Comparison of ENCODE assay signal across 11 cellular contexts in genomic region chr10:100829103-100829870, GRCh38.
A peak's percentile ranks its signal among the peaks of the same experiment; 100 is the strongest.
DNase-seq lines count a peak whose midpoint lies in the region; ATAC-seq, FAIRE-seq and TF ChIP-seq lines count a peak whose summit lies in the region.
"Had no signal": no experiment of that assay in that cellular context is flagged by ENCODE, and none has a peak within 500 bp of the region (broad histone marks: within the 10 kb centered on the region; RNA-seq: fewer than 3 reads in every experiment).

No MANE protein-coding gene starts in this region.

- POLR2A ChIA-PET in A549 (lab: Yijun Ruan, JAX) = no interaction called here

- peaks cover 0 to 2% (median 0%) of the 10 kb centered on the region in 3 experiments; a peak in 2 of 7 replicates for H3K36me3 Mint-ChIP-seq in H9 (ENCODE audit: insufficient read depth in 1 of 3, low read depth in 3 of 3)

- no peak for TF ChIP-seq POLR2A in A549 (IDR thresholded peaks at IDR 0.05; ENCODE audit: low read length)
- no peak for TF ChIP-seq POLR2A in breast epithelium (IDR thresholded peaks at IDR 0.05)

- no peak overlapping the region for H4K8ac ChIP-seq in H9 (replicated peaks; ENCODE audit: insufficient read length, low read depth, low read length)

- no peak overlapping the region for H2AFZ ChIP-seq in H9 (ENCODE audit: low read length)

- H3K27me3 ChIP-seq in H9 (ENCODE audit: insufficient read depth, low read length) = peaks cover 94% of the 10 kb centered on the region
- peaks cover 8 to 79% of the 10 kb centered on the region in 2 donors for H3K27me3 ChIP-seq in breast epithelium
- peaks cover 62 to 67% of the 10 kb centered on the region in 2 donors for H3K27me3 ChIP-seq in mucosa of rectum (ENCODE audit: control insufficient read depth in 2 of 2, insufficient read depth in 2 of 2, low read length in 2 of 2)

- CTCF ChIA-PET in A549 (lab: Yijun Ruan, JAX) = interaction anchor here (1.0 kb wide), 1 partner anchor 49 kb away, joined by 3 read pairs; no protein-coding TSS in a partner anchor

- TF ChIP-seq EP300 in A549 (IDR thresholded peaks at IDR 0.05) = no peak

- no peak overlapping the region for H3K18ac ChIP-seq in H9 (ENCODE audit: insufficient read length, low read depth, low read length)

- no peak overlapping the region for H3T11ph ChIP-seq in H9 (ENCODE audit: low read length)

- H3K23ac ChIP-seq in H9 (ENCODE audit: insufficient read length, low read depth, low read length) = no peak overlapping the region

- intact Hi-C loops in breast epithelium (cut with DNase I; ENCODE audit: low total_unique reads) = loop anchor here (5.0 kb wide), 1 partner anchor 432 kb away; no protein-coding TSS in a partner anchor

- H3K4me3 Mint-ChIP-seq in H9 = peak overlapping the region; percentile 21 to 77; a peak in 4 of 5 replicates

- TF ChIP-seq CTCF in A549 (IDR thresholded peaks at IDR 0.05) (no peak), H9 (conservative IDR thresholded peaks at IDR 0.05) (no peak), breast epithelium (IDR thresholded peaks at IDR 0.05) (no peak)

- no peaks in the 10 kb centered on the region for H3K79me2 ChIP-seq in H9 (ENCODE audit: insufficient read depth, low read length)

- H2BK20ac ChIP-seq in H9 (ENCODE audit: low read depth, low read length, poor library complexity, severe bottlenecking) = no peak overlapping the region

- H3K36me3 ChIP-seq in breast epithelium (no peaks in the 10 kb centered on the region), mucosa of rectum (ENCODE audit: control insufficient read depth in 2 of 2, insufficient read depth in 2 of 2, low read length in 2 of 2) (no peaks in the 10 kb centered on the region)

- peaks cover 24 to 34% of the 10 kb centered on the region in 2 experiments for H3K4me1 Mint-ChIP-seq in H9

- no peak overlapping the region for H3K27ac Mint-ChIP-seq in H9

- H3K4me1 ChIP-seq in A549 = 0 out of 3 replicates have a peak, but pooled peaks cover 5% of the 10 kb centered on the region
- no peaks in the 10 kb centered on the region for H3K4me1 ChIP-seq in H9 (ENCODE audit: insufficient read depth, low read length)
- H3K4me1 ChIP-seq in breast epithelium = peaks cover 3 to 14% of the 10 kb centered on the region in 2 donors
- H3K4me1 ChIP-seq in mucosa of rectum (ENCODE audit: control insufficient read depth in 2 of 2, insufficient read depth in 2 of 2, low read length in 2 of 2) = peaks cover 14 to 19% of the 10 kb centered on the region in 2 donors

- no peak overlapping the region for H2BK12ac ChIP-seq in H9 (ENCODE audit: insufficient read length, low read depth, low read length)

- no peak overlapping the region for H3K56ac ChIP-seq in H9 (ENCODE audit: insufficient read length, low read depth, low read length)

- no peak overlapping the region for H2AK5ac ChIP-seq in H9 (ENCODE audit: insufficient read length, low read length)

- H3K4ac ChIP-seq in H9 (ENCODE audit: low read depth, low read length) = no peak overlapping the region

- no peak overlapping the region for H4K91ac ChIP-seq in H9 (ENCODE audit: insufficient read length, low read depth, low read length)

- H3K9me3 ChIP-seq in A549 = no peaks in the 10 kb centered on the region
- H3K9me3 ChIP-seq in H9 (ENCODE audit: control insufficient read depth, low read depth, low read length) = no peaks in the 10 kb centered on the region
- H3K9me3 ChIP-seq in breast epithelium = no peaks in the 10 kb centered on the region
- no peaks in the 10 kb centered on the region for H3K9me3 ChIP-seq in mucosa of rectum (ENCODE audit: control insufficient read depth in 2 of 2, low read length in 2 of 2)

- peaks cover 14% of the 10 kb centered on the region for H3K23me2 ChIP-seq in H9 (ENCODE audit: insufficient read length, low read depth, low read length, poor library complexity, severe bottlenecking)

- no peak overlapping the region for H4K5ac ChIP-seq in H9 (ENCODE audit: insufficient read length, low read depth, low read length)

- no peak overlapping the region for H3K9ac ChIP-seq in H9 (ENCODE audit: extremely low read depth, insufficient read length, low read length)
- H3K9ac ChIP-seq in mucosa of rectum (ENCODE audit: low read depth in 1 of 2, low read length in 2 of 2) = no peak overlapping the region

- no peak for TF ChIP-seq RAD21 in A549 (conservative IDR thresholded peaks at IDR 0.05 in 1 of 2, IDR thresholded peaks at IDR 0.05 in 1 of 2)

- no peak for FAIRE-seq in A549 (lab: Jason Lieb, UNC)
- FAIRE-seq: endometrium had no signal

- peaks cover 0 to 4% of the 10 kb centered on the region in 2 experiments; a peak in 2 of 5 replicates for H3K9me3 Mint-ChIP-seq in H9

- peaks cover 23% of the 10 kb centered on the region for H3K27me3 Mint-ChIP-seq in H9 (ENCODE audit: low read depth)

- H2BK120ac ChIP-seq in H9 (ENCODE audit: low read depth, low read length, poor library complexity, severe bottlenecking) = no peak overlapping the region

- 0 out of 6 replicates have a peak overlapping the region, but pooled peaks of 1 of the 2 experiments have one; percentile 9 for H3K27ac ChIP-seq in A549
- no peak overlapping the region for H3K27ac ChIP-seq in H9 (ENCODE audit: insufficient read length, low read depth, low read length)
- no peak overlapping the region for H3K27ac ChIP-seq in breast epithelium
- H3K27ac ChIP-seq in mucosa of rectum (ENCODE audit: low read depth in 2 of 2, low read length in 2 of 2) = no peak overlapping the region

- DNase-seq in A549 (ENCODE audit: low read depth in 1 of 2, low spot score in 1 of 2) = peak in 1 of 2 experiments; percentile 31
- DNase-seq in H9 = no peak
- DNase-seq in breast epithelium (ENCODE audit: low spot score in 2 of 2) = peak in 1 of 2 donors; percentile 9
- no peak for DNase-seq in NCI-H748 (lab: John Stamatoyannopoulos, UW; ENCODE audit: unreplicated experiment)
- DNase-seq: GDM1; stimulated activated CD4-positive, alpha-beta T cell treated with anti-CD3 and anti-CD28 coated beads, Interleukin-1b, Interleukin-23, amount 100 ng/mL, for 48 hours had no signal

- no peak overlapping the region for H3K14ac ChIP-seq in H9 (ENCODE audit: insufficient read depth, low read length)

- peak overlapping the region; percentile 92 for H3K4me2 ChIP-seq in A549
- H3K4me2 ChIP-seq in H9 (ENCODE audit: insufficient read depth, insufficient read length, low read length) = peak overlapping the region; percentile 38

- no peak overlapping the region for H2BK15ac ChIP-seq in H9 (ENCODE audit: low read depth, low read length)

- peaks cover 2% of the 10 kb centered on the region for H4K20me1 ChIP-seq in H9 (ENCODE audit: control insufficient read depth, insufficient read depth, insufficient read length)

- H3K4me3 ChIP-seq in A549 = peak overlapping the region; percentile 50
- H3K4me3 ChIP-seq in breast epithelium = peak overlapping the region; percentile 29 to 74 (median 50)
- H3K4me3 ChIP-seq in mucosa of rectum (ENCODE audit: low read length in 2 of 2) = peak overlapping the region; percentile 44 to 67

- no peaks in the 10 kb centered on the region for H3K79me1 ChIP-seq in H9 (ENCODE audit: insufficient read depth, low read depth, low read length, poor library complexity, severe bottlenecking)

- H2BK5ac ChIP-seq in H9 (ENCODE audit: insufficient read length, low read length) = no peak overlapping the region

- ATAC-seq in A549 (no peak), GM21360 (IDR thresholded peaks at IDR 0.05; ENCODE audit: unreplicated experiment) (no peak), HG02970 (IDR thresholded peaks at IDR 0.05; ENCODE audit: low FRiP score, unreplicated experiment) (no peak), GM18517 (IDR thresholded peaks at IDR 0.05; ENCODE audit: unreplicated experiment) (no peak)

- WGBS in A549 (ENCODE audit: missing lambda C conversion rate) = 66% methylated on average over 50 of the region's 58 CpGs
- no CpG with 5 or more reads among the region's 58 CpGs for WGBS in H9 (ENCODE audit: extremely low coverage, insufficient read length, low lambda C conversion rate)

TF ChIP-seq in A549, 52 proteins besides CTCF, POLR2A, EP300 and RAD21:
- TF ChIP-seq MAZ (IDR thresholded peaks at IDR 0.05; ENCODE audit: borderline replicate concordance, low read depth, low read length) (no peak), MYC (IDR thresholded peaks at IDR 0.05; ENCODE audit: borderline replicate concordance, low read length) (no peak), BHLHE40 (IDR thresholded peaks at IDR 0.05; ENCODE audit: low read depth, low read length) (no peak), CEBPB (IDR thresholded peaks at IDR 0.05) (no peak), SREBF2 (IDR thresholded peaks at IDR 0.05) (no peak), CHD4 (IDR thresholded peaks at IDR 0.05; ENCODE audit: borderline replicate concordance) (no peak), BCL3 (IDR thresholded peaks at IDR 0.05) (no peak), KDM5A (IDR thresholded peaks at IDR 0.05) (no peak), PHF8 (IDR thresholded peaks at IDR 0.05; ENCODE audit: borderline replicate concordance, low read depth) (no peak), NR3C1 (IDR thresholded peaks at IDR 0.05) (no peak), HOXA7 (CRISPR knock-in tag; IDR thresholded peaks at IDR 0.05) (no peak)
- TF ChIP-seq, protein P1, sequence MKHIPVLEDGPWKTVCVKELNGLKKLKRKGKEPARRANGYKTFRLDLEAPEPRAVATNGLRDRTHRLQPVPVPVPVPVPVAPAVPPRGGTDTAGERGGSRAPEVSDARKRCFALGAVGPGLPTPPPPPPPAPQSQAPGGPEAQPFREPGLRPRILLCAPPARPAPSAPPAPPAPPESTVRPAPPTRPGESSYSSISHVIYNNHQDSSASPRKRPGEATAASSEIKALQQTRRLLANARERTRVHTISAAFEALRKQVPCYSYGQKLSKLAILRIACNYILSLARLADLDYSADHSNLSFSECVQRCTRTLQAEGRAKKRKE (CRISPR knock-in tag; IDR thresholded peaks at IDR 0.05; ENCODE audit: low read depth) = no peak
- TF ChIP-seq, protein P2, sequence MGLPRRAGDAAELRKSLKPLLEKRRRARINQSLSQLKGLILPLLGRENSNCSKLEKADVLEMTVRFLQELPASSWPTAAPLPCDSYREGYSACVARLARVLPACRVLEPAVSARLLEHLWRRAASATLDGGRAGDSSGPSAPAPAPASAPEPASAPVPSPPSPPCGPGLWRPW (IDR thresholded peaks at IDR 0.05) = no peak
